10 cellular contexts compared by ENCODE assay signal in genomic region chr12:11765421-11765816, GRCh38.
A peak's percentile ranks its signal among the peaks of the same experiment; 100 is the strongest.
DNase-seq lines count a peak whose midpoint lies in the region; ATAC-seq and TF ChIP-seq lines count a peak whose summit lies in the region.
"Had no signal": no experiment of that assay in that cellular context is flagged by ENCODE, and none has a peak within 500 bp of the region (broad histone marks: within the 10 kb centered on the region; RNA-seq: fewer than 3 reads in every experiment).

No MANE protein-coding gene starts in this region.

- H3K27me3 Mint-ChIP-seq in natural killer cell treated with Interleukin-12 subunit alpha and Interleukin-12 subunit beta and Interleukin-15 and Interleukin-18, amount 100 ng/mL, for 72 hours, result no peaks in the 10 kb centered on the region
- H3K27me3 Mint-ChIP-seq in natural killer cell (ENCODE audit: low read depth in 2 of 2), result no peaks in the 10 kb centered on the region
- no peaks in the 10 kb centered on the region for H3K27me3 Mint-ChIP-seq in activated T-helper 17 cell treated with anti-CD3 and anti-CD28 coated beads, Interleukin-2, amount 50 U/mL, for 72 hours

- H3K9me3 Mint-ChIP-seq in natural killer cell treated with Interleukin-12 subunit alpha and Interleukin-12 subunit beta and Interleukin-15 and Interleukin-18, amount 100 ng/mL, for 72 hours, result no peaks in the 10 kb centered on the region
- H3K9me3 Mint-ChIP-seq in natural killer cell, result no peaks in the 10 kb centered on the region
- H3K9me3 Mint-ChIP-seq in activated T-helper 17 cell treated with anti-CD3 and anti-CD28 coated beads, Interleukin-2, amount 50 U/mL, for 72 hours, result no peaks in the 10 kb centered on the region

- no peaks in the 10 kb centered on the region for H3K9me3 ChIP-seq in mucosa of rectum (ENCODE audit: control insufficient read depth in 2 of 2, low read length in 2 of 2)

- intact Hi-C loops in natural killer cell (cut with micrococcal nuclease), result no loop called here

- TF ChIP-seq CTCF in natural killer cell (IDR thresholded peaks at IDR 0.05), result no peak

- ATAC-seq in natural killer cell treated with Interleukin-12 subunit alpha and Interleukin-12 subunit beta and Interleukin-15 and Interleukin-18, amount 100 ng/mL, for 72 hours, result peak in 1 of 2 donors; percentile 43
- ATAC-seq in natural killer cell, result no peak
- peak; percentile 49 for ATAC-seq in activated T-helper 17 cell treated with anti-CD3 and anti-CD28 coated beads, Interleukin-2, amount 50 U/mL, for 72 hours (replicated peaks)

- DNase-seq in natural killer cell treated with Interleukin-12 subunit alpha and Interleukin-12 subunit beta and Interleukin-15 and Interleukin-18, amount 100 ng/mL, for 72 hours (ENCODE audit: low spot score), result no peak
- DNase-seq in natural killer cell, result no peak
- no peak for DNase-seq in hippocampal formation (lab: John Stamatoyannopoulos, UW)
- DNase-seq in DMS114 treated with DMSO at 0.1 percent for 48 hours (lab: John Stamatoyannopoulos, UW; ENCODE audit: unreplicated experiment), result no peak
- no peak for DNase-seq in midbrain (lab: John Stamatoyannopoulos, UW)
- no peak for DNase-seq in NCI-H1105 (lab: John Stamatoyannopoulos, UW)
- DNase-seq: H7, NCI-H1436 had no signal

- H3K27ac Mint-ChIP-seq in natural killer cell treated with Interleukin-12 subunit alpha and Interleukin-12 subunit beta and Interleukin-15 and Interleukin-18, amount 100 ng/mL, for 72 hours, result peak overlapping the region; percentile 71 to 92
- peak overlapping the region in 1 of 2 donors; percentile 57 for H3K27ac Mint-ChIP-seq in natural killer cell
- H3K27ac Mint-ChIP-seq in activated T-helper 17 cell treated with anti-CD3 and anti-CD28 coated beads, Interleukin-2, amount 50 U/mL, for 72 hours, result peak overlapping the region; percentile 91

- H3K36me3 ChIP-seq in mucosa of rectum (ENCODE audit: control insufficient read depth in 2 of 2, insufficient read depth in 2 of 2, low read length in 2 of 2), result peaks cover 0 to 3% of the 10 kb centered on the region in 2 donors

- no peak overlapping the region for H3K4me3 ChIP-seq in mucosa of rectum (ENCODE audit: low read length in 2 of 2)

- no peaks in the 10 kb centered on the region for H3K27me3 ChIP-seq in mucosa of rectum (ENCODE audit: control insufficient read depth in 2 of 2, insufficient read depth in 2 of 2, low read length in 2 of 2)

- peak overlapping the region; percentile 74 for H3K4me3 Mint-ChIP-seq in natural killer cell treated with Interleukin-12 subunit alpha and Interleukin-12 subunit beta and Interleukin-15 and Interleukin-18, amount 100 ng/mL, for 72 hours
- H3K4me3 Mint-ChIP-seq in natural killer cell, result no peak overlapping the region
- H3K4me3 Mint-ChIP-seq in activated T-helper 17 cell treated with anti-CD3 and anti-CD28 coated beads, Interleukin-2, amount 50 U/mL, for 72 hours, result peak overlapping the region; percentile 76

- peak overlapping the region; percentile 64 to 81 for H3K27ac ChIP-seq in mucosa of rectum (ENCODE audit: low read depth in 2 of 2, low read length in 2 of 2)

- peaks cover 50 to 54% of the 10 kb centered on the region in 2 donors for H3K4me1 ChIP-seq in mucosa of rectum (ENCODE audit: control insufficient read depth in 2 of 2, insufficient read depth in 2 of 2, low read length in 2 of 2)

- H3K9ac ChIP-seq in mucosa of rectum (ENCODE audit: low read depth in 1 of 2, low read length in 2 of 2), result no peak overlapping the region

- peaks cover 62 to 71% of the 10 kb centered on the region in 2 donors for H3K4me1 Mint-ChIP-seq in natural killer cell treated with Interleukin-12 subunit alpha and Interleukin-12 subunit beta and Interleukin-15 and Interleukin-18, amount 100 ng/mL, for 72 hours (ENCODE audit: low read depth in 2 of 2)
- peaks cover 64 to 72% of the 10 kb centered on the region in 2 donors for H3K4me1 Mint-ChIP-seq in natural killer cell
- peaks cover 59% of the 10 kb centered on the region for H3K4me1 Mint-ChIP-seq in activated T-helper 17 cell treated with anti-CD3 and anti-CD28 coated beads, Interleukin-2, amount 50 U/mL, for 72 hours

- H3K36me3 Mint-ChIP-seq in natural killer cell treated with Interleukin-12 subunit alpha and Interleukin-12 subunit beta and Interleukin-15 and Interleukin-18, amount 100 ng/mL, for 72 hours, result no peaks in the 10 kb centered on the region
- H3K36me3 Mint-ChIP-seq in natural killer cell, result no peaks in the 10 kb centered on the region
- H3K36me3 Mint-ChIP-seq in activated T-helper 17 cell treated with anti-CD3 and anti-CD28 coated beads, Interleukin-2, amount 50 U/mL, for 72 hours (ENCODE audit: low read depth), result peaks cover 63% of the 10 kb centered on the region
